Comparison of ENCODE assay signal across 11 cellular contexts in the genomic region with DNA sequence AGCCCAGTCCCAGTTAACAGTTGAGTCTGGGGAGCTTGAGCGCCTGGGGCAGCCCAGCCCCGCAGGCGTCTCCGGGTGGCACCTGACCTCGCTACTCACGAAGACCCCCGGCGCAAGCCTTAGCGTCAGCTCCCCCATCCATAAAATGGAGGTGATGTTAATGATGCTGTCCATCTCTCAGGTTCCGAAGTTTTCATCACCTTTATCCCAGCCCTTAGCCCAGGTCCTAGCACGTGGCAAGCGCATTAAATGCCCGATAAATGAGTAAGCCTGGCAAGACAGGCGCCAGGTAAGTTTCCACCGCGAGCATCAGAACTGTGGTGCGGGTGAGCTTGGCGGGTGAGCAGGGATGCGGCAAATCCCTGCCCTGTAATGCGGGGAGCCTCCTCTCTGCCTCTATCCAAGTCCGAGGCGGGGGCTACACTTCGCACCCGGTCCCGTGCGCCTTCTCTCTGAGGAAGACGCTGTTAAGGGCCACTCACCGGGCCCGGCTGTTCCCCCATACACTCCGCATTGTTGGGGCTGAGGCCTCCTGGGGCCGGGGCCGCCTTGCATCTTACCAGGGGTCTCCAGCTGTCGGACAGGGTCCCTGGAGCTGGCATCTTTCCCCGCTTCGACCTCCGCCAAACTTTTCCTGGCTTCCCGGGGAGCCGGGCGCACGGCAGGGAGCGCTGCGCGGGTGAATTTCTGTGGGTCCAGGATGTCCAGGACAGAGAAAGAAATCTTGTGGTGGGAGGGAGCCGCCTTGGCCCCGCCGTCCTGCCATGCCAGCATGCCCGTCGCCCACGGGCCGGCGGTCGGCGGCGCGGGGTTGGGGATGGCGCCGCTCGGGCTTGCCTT. TPM values are rescaled to one million over a fixed set of nuclear protein-coding genes. Genes with fewer than 3 reads are reported as not detected.
DNase-seq lines count a peak whose midpoint lies in the region; ATAC-seq and TF ChIP-seq lines count a peak whose summit lies in the region.
"Had no signal": no experiment of that assay in that cellular context is flagged by ENCODE, and none has a peak within 500 bp of the region (broad histone marks: within the 10 kb centered on the region; RNA-seq: fewer than 3 reads in every experiment).

No MANE protein-coding gene starts in this region.

- TF ChIP-seq CTCF in nephron progenitor cell (IDR thresholded peaks at IDR 0.05): no peak
- TF ChIP-seq CTCF in omental fat pad (IDR thresholded peaks at IDR 0.05): no peak

- H3K27me3 Mint-ChIP-seq in CD4-positive, CD25-positive, alpha-beta regulatory T cell: peaks cover 90% of the 10 kb centered on the region
- peaks cover 92% of the 10 kb centered on the region for H3K27me3 Mint-ChIP-seq in dendritic cell treated with granulocyte-macrophage colony-stimulating factor and Interleukin-4, amounts not matched to agents 40 ng/mL and 50 ng/mL, for 4 days
- H3K27me3 Mint-ChIP-seq in nephron progenitor cell (ENCODE audit: low read depth, poor library complexity): peaks cover 98% of the 10 kb centered on the region

- intact Hi-C loops in dendritic cell treated with granulocyte-macrophage colony-stimulating factor and Interleukin-4, amounts not matched to agents 40 ng/mL and 50 ng/mL, for 4 days (cut with micrococcal nuclease): no loop called here

- peaks cover 0 to 29% (median 11%) of the 10 kb centered on the region in 4 donors for H3K4me1 Mint-ChIP-seq in CD4-positive, CD25-positive, alpha-beta regulatory T cell
- H3K4me1 Mint-ChIP-seq in dendritic cell treated with granulocyte-macrophage colony-stimulating factor and Interleukin-4, amounts not matched to agents 40 ng/mL and 50 ng/mL, for 4 days (ENCODE audit: low read depth): peaks cover 15% of the 10 kb centered on the region
- H3K4me1 Mint-ChIP-seq in nephron progenitor cell: peaks cover 35% of the 10 kb centered on the region

- peak overlapping the region in 3 of 4 donors; percentile 15 to 68 (median 27) for H3K4me3 Mint-ChIP-seq in CD4-positive, CD25-positive, alpha-beta regulatory T cell
- peak overlapping the region; percentile 5 for H3K4me3 Mint-ChIP-seq in dendritic cell treated with granulocyte-macrophage colony-stimulating factor and Interleukin-4, amounts not matched to agents 40 ng/mL and 50 ng/mL, for 4 days
- H3K4me3 Mint-ChIP-seq in nephron progenitor cell: peak overlapping the region; percentile 80

- no peaks in the 10 kb centered on the region for H3K9me3 ChIP-seq in CD4-positive, CD25-positive, alpha-beta regulatory T cell (ENCODE audit: control insufficient read depth in 2 of 2, low read length in 2 of 2)
- H3K9me3 ChIP-seq in HUES6 (ENCODE audit: control insufficient read depth, insufficient read depth, low read depth, low read length): no peaks in the 10 kb centered on the region

- H3K4me1 ChIP-seq in CD4-positive, CD25-positive, alpha-beta regulatory T cell (ENCODE audit: control insufficient read depth, insufficient read depth, low read length, poor library complexity, severe bottlenecking): peaks cover 21% of the 10 kb centered on the region
- peaks cover 32% of the 10 kb centered on the region for H3K4me1 ChIP-seq in HUES6 (ENCODE audit: control insufficient read depth, insufficient read depth, low read length)

- H3K9me3 Mint-ChIP-seq in CD4-positive, CD25-positive, alpha-beta regulatory T cell: peaks cover 0 to 2% (median 0%) of the 10 kb centered on the region in 7 donors
- H3K9me3 Mint-ChIP-seq in dendritic cell treated with granulocyte-macrophage colony-stimulating factor and Interleukin-4, amounts not matched to agents 40 ng/mL and 50 ng/mL, for 4 days: no peaks in the 10 kb centered on the region
- H3K9me3 Mint-ChIP-seq in nephron progenitor cell: no peaks in the 10 kb centered on the region

- H3K4me3 ChIP-seq in CD4-positive, CD25-positive, alpha-beta regulatory T cell (ENCODE audit: low read depth, low read length): no peak overlapping the region
- peak overlapping the region; percentile 58 for H3K4me3 ChIP-seq in HUES6 (ENCODE audit: low read depth, low read length)

- ATAC-seq in CD4-positive, CD25-positive, alpha-beta regulatory T cell (ENCODE audit: low read depth in 2 of 2): no peak
- ATAC-seq in omental fat pad (ENCODE audit: low FRiP score) (no peak), HG03025 (IDR thresholded peaks at IDR 0.05; ENCODE audit: low FRiP score, unreplicated experiment) (no peak)

- H3K36me3 Mint-ChIP-seq in CD4-positive, CD25-positive, alpha-beta regulatory T cell: no peaks in the 10 kb centered on the region
- H3K36me3 Mint-ChIP-seq in dendritic cell treated with granulocyte-macrophage colony-stimulating factor and Interleukin-4, amounts not matched to agents 40 ng/mL and 50 ng/mL, for 4 days (ENCODE audit: low read depth): no peaks in the 10 kb centered on the region
- H3K36me3 Mint-ChIP-seq in nephron progenitor cell (ENCODE audit: low read depth): no peaks in the 10 kb centered on the region

- peaks cover 48% of the 10 kb centered on the region for H3K27me3 ChIP-seq in CD4-positive, CD25-positive, alpha-beta regulatory T cell (ENCODE audit: control insufficient read depth, insufficient read depth, low read length)
- H3K27me3 ChIP-seq in HUES6 (ENCODE audit: control insufficient read depth, insufficient read depth, low read length): peaks cover 56% of the 10 kb centered on the region

- no peak for DNase-seq in CD4-positive, CD25-positive, alpha-beta regulatory T cell
- DNase-seq in nephron progenitor cell (no peak), H4 (ENCODE audit: low spot score) (no peak), omental fat pad (ENCODE audit: low spot score) (no peak), NCI-H146 (lab: John Stamatoyannopoulos, UW) (no peak)
- DNase-seq: brain microvascular endothelial cell, EL, NCI-H2081 treated with DMSO at 0.1 percent for 48 hours had no signal

- peak overlapping the region in 1 of 3 donors; percentile 14 for H3K27ac Mint-ChIP-seq in CD4-positive, CD25-positive, alpha-beta regulatory T cell
- no peak overlapping the region for H3K27ac Mint-ChIP-seq in dendritic cell treated with granulocyte-macrophage colony-stimulating factor and Interleukin-4, amounts not matched to agents 40 ng/mL and 50 ng/mL, for 4 days
- no peak overlapping the region for H3K27ac Mint-ChIP-seq in nephron progenitor cell

- H3K27ac ChIP-seq in CD4-positive, CD25-positive, alpha-beta regulatory T cell (ENCODE audit: insufficient read depth, low read length, poor library complexity, severe bottlenecking): no peak overlapping the region
- H3K27ac ChIP-seq in HUES6 (ENCODE audit: low read depth, low read length): peak overlapping the region; percentile 62; the same call in 1 of the 2 replicates
- H3K27ac ChIP-seq: brain microvascular endothelial cell had no signal

- no peaks in the 10 kb centered on the region for H3K36me3 ChIP-seq in CD4-positive, CD25-positive, alpha-beta regulatory T cell (ENCODE audit: control insufficient read depth, insufficient read depth, low read length)
- H3K36me3 ChIP-seq in HUES6 (ENCODE audit: control insufficient read depth, insufficient read depth, low read length): no peaks in the 10 kb centered on the region
- H3K36me3 ChIP-seq: brain microvascular endothelial cell had no signal

- H3K9ac ChIP-seq in HUES6 (ENCODE audit: low read length): peak overlapping the region; percentile 79

RNA-seq across cellular contexts. Expression of a gene that starts 0.4 kb away (rescaled TPM):
- not detected for total RNA-seq in CD4-positive, CD25-positive, alpha-beta regulatory T cell
- polyA plus RNA-seq in CD4-positive, CD25-positive, alpha-beta regulatory T cell: not detected
- 0.02 TPM in 1 of 2 replicates, not detected in the other for total RNA-seq in H4 (2014; rRNA removed; shearing (Covaris generic))
- total RNA-seq in omental fat pad: not detected

RNA-seq across cellular contexts. Expression of a gene that starts 12.2 kb away (rescaled TPM):
- 20.1 TPM for total RNA-seq in CD4-positive, CD25-positive, alpha-beta regulatory T cell
- polyA plus RNA-seq in CD4-positive, CD25-positive, alpha-beta regulatory T cell: 10 to 100 TPM; 21.9 to 29.2 (median 26.5) TPM
- total RNA-seq in H4 (2014; rRNA removed; shearing (Covaris generic)): 8.2 and 20.3 TPM in 2 replicates
- total RNA-seq in omental fat pad: 10 to 100 TPM; 10.1 to 16.2 (median 13.7) TPM

RNA-seq across cellular contexts. Expression of a gene that starts 30.7 kb away (rescaled TPM):
- total RNA-seq in CD4-positive, CD25-positive, alpha-beta regulatory T cell: 37.6 TPM
- polyA plus RNA-seq in CD4-positive, CD25-positive, alpha-beta regulatory T cell: 10 to 100 TPM; 54.2 to 76.4 (median 61.7) TPM
- 198 and 200 TPM in 2 replicates for total RNA-seq in H4 (2014; rRNA removed; shearing (Covaris generic))
- total RNA-seq in omental fat pad: 100 to 1,000 TPM in 1 of 4 donors, 10 to 100 TPM in 3; 62.4 to 120 (median 85.3) TPM

Comparison
In these comparisons a context has a peak if more than half of its experiments do, and no peak if none do; other contexts are left out.
1. H3K4me3 Mint-ChIP-seq: peak in every context shown above with its lines; median percentile 80 in nephron progenitor cell; 27 in CD4-positive, CD25-positive, alpha-beta regulatory T cell; 5 in dendritic cell treated with granulocyte-macrophage colony-stimulating factor and Interleukin-4, amounts not matched to agents 40 ng/mL and 50 ng/mL, for 4 days.